In genomic region chr7:103955985-103956384, GRCh38 we compare ENCODE assay signal across 8 cellular contexts. TPM values are rescaled to one million over a fixed set of nuclear protein-coding genes. Genes with fewer than 3 reads are reported as not detected.
"Had no signal": no experiment of that assay in that cellular context is flagged by ENCODE, and none has a peak within 500 bp of the region (broad histone marks: within the 10 kb centered on the region; RNA-seq: fewer than 3 reads in every experiment).

No MANE protein-coding gene starts in this region.

- H3K4me3 Mint-ChIP-seq: H9, IgD-negative memory B cell had no signal

- H3K4me1 Mint-ChIP-seq: H9, IgD-negative memory B cell had no signal

- H3K9me3 Mint-ChIP-seq: H9, IgD-negative memory B cell had no signal

- FAIRE-seq: H54, HTR-8/SVneo had no signal

- H3K36me3 Mint-ChIP-seq: IgD-negative memory B cell had no signal

- H3K27ac Mint-ChIP-seq: H9, IgD-negative memory B cell had no signal

- H3K27me3 Mint-ChIP-seq: IgD-negative memory B cell had no signal

- DNase-seq: GOT3, H9, HCEC 1CT, KG1 had no signal

RNA-seq across cellular contexts. Expression of gene RELN, which starts 33.5 kb away (rescaled TPM):
- total RNA-seq: HT-29 had no signal
- polyA plus RNA-seq: IgD-negative memory B cell had no signal
